Comparison of ENCODE assay signal across 21 cellular contexts in genomic region chr1:57158660-57159059, GRCh38.
DNase-seq lines count a peak whose midpoint lies in the region; ATAC-seq, FAIRE-seq and TF ChIP-seq lines count a peak whose summit lies in the region.
"Had no signal": no experiment of that assay in that cellular context is flagged by ENCODE, and none has a peak within 500 bp of the region (broad histone marks: within the 10 kb centered on the region; RNA-seq: fewer than 3 reads in every experiment).

No MANE protein-coding gene starts in this region.

- H4K20me1 ChIP-seq in GM23338 (replicated peaks; ENCODE audit: insufficient read depth), result no peaks in the 10 kb centered on the region

- no peaks in the 10 kb centered on the region for H3K27me3 ChIP-seq in GM23338 (ENCODE audit: insufficient read depth)
- no peaks in the 10 kb centered on the region for H3K27me3 ChIP-seq in H7 (ENCODE audit: control insufficient read depth, insufficient read depth, low read length)
- H3K27me3 ChIP-seq: Peyer's patch had no signal

- H3K4me1 Mint-ChIP-seq in GM23338, result peaks cover 62% of the 10 kb centered on the region
- H3K4me1 Mint-ChIP-seq in T-helper 17 cell, result peaks cover 14% of the 10 kb centered on the region

- no peak overlapping the region for H2AFZ ChIP-seq in GM23338

- H3K36me3 Mint-ChIP-seq in GM23338 (ENCODE audit: low read depth), result no peaks in the 10 kb centered on the region
- peaks cover 2% of the 10 kb centered on the region for H3K36me3 Mint-ChIP-seq in T-helper 17 cell (ENCODE audit: low read depth)
- H3K36me3 Mint-ChIP-seq: CD8-positive, alpha-beta memory T cell had no signal

- H3K4me1 ChIP-seq in GM23338 (ENCODE audit: insufficient read depth), result peaks cover 48% of the 10 kb centered on the region

- H3K4me3 ChIP-seq in AG10803 (ENCODE audit: low read length) (no peak overlapping the region), GM23338 (no peak overlapping the region), H7 (ENCODE audit: insufficient read depth, low read depth, low read length) (no peak overlapping the region)
- H3K4me3 ChIP-seq: GM12878, Peyer's patch had no signal

- H3K36me3 ChIP-seq in GM23338 (ENCODE audit: insufficient read depth) (no peaks in the 10 kb centered on the region), H7 (replicated peaks; ENCODE audit: control insufficient read depth, insufficient read depth, low read length) (no peaks in the 10 kb centered on the region; the same call in 1 of the 2 replicates)
- H3K36me3 ChIP-seq: Peyer's patch had no signal

- peak; percentile 77 for FAIRE-seq in islet of Langerhans (lab: Jason Lieb, UNC)
- FAIRE-seq: D721Med, GM12878 had no signal

- no peak overlapping the region for H3K27ac ChIP-seq in GM23338 (ENCODE audit: low read depth)
- H3K27ac ChIP-seq: C4-2B had no signal

- TF ChIP-seq CTCF in AG10803 (conservative IDR thresholded peaks at IDR 0.05; ENCODE audit: low read length) (no peak), GM23338 (conservative IDR thresholded peaks at IDR 0.05; ENCODE audit: low read depth in 2 of 2) (no peak)

- H3K27ac Mint-ChIP-seq in GM23338 (peak overlapping the region; percentile 15; the same call in 1 of the 2 replicates), T-helper 17 cell (peak overlapping the region; percentile 0)
- H3K27ac Mint-ChIP-seq: CD8-positive, alpha-beta memory T cell had no signal

- no peak overlapping the region for H3K4me3 Mint-ChIP-seq in GM23338
- no peak overlapping the region for H3K4me3 Mint-ChIP-seq in T-helper 17 cell
- H3K4me3 Mint-ChIP-seq: CD8-positive, alpha-beta memory T cell had no signal

- H3K9me3 ChIP-seq in T-helper 17 cell (ENCODE audit: control insufficient read depth, low read length, poor library complexity, severe bottlenecking), result no peaks in the 10 kb centered on the region
- H3K9me3 ChIP-seq: Peyer's patch had no signal

- peaks cover 3% of the 10 kb centered on the region for H3K27me3 Mint-ChIP-seq in GM23338 (ENCODE audit: insufficient read depth, low read depth, poor library complexity)
- H3K27me3 Mint-ChIP-seq in T-helper 17 cell, result no peaks in the 10 kb centered on the region

- peaks cover 3% of the 10 kb centered on the region; the same call in 1 of the 3 replicates for H3K9me3 Mint-ChIP-seq in GM23338

- no peaks in the 10 kb centered on the region for H3K79me2 ChIP-seq in GM23338 (replicated peaks; ENCODE audit: insufficient read depth)

- DNase-seq in AG10803 (ENCODE audit: low read depth), result peak; percentile 52
- no peak for DNase-seq in GM23338 (ENCODE audit: low spot score)
- no peak for DNase-seq in T-helper 17 cell
- DNase-seq in hippocampal formation (lab: John Stamatoyannopoulos, UW), result no peak
- DNase-seq in activated CD4-positive, alpha-beta T cell treated with anti-CD3 and anti-CD28 coated beads for 48 hours, result no peak
- no peak for DNase-seq in H7
- DNase-seq: ACHN; CD8-positive, alpha-beta memory T cell; DMS79; HCEC 1CT; Kasumi-1; NCI-H1417 treated with DMSO at 0.1 percent for 48 hours; NCI-H2029; NCI-H2227 treated with DMSO at 0.1 percent for 48 hours; NCI-H510A; NCI-H748 treated with DMSO at 0.1 percent for 48 hours; Peyer's patch had no signal

- H3F3A ChIP-seq in GM23338 (replicated peaks; ENCODE audit: low read depth), result no peaks in the 10 kb centered on the region

- peak overlapping the region; percentile 18 for H3K4me2 ChIP-seq in GM23338

- ATAC-seq in GM23338 (no peak), T-helper 17 cell (no peak)

- H3K9me2 ChIP-seq in GM23338 (ENCODE audit: insufficient read depth), result no peaks in the 10 kb centered on the region; the same call in none of the 2 replicates

TF ChIP-seq in GM23338, 12 proteins besides CTCF, POLR2A, EP300 and RAD21 (continues in another document):
- TF ChIP-seq POLR2AphosphoS5 (IDR thresholded peaks at IDR 0.05; ENCODE audit: low read depth) (no peak), EZH2 (IDR thresholded peaks at IDR 0.05; ENCODE audit: low read depth, unreplicated experiment) (no peak), EZH2phosphoT487 (IDR thresholded peaks at IDR 0.05; ENCODE audit: unreplicated experiment) (no peak), ETS1 (IDR thresholded peaks at IDR 0.05) (no peak), JUNB (IDR thresholded peaks at IDR 0.05; ENCODE audit: unreplicated experiment) (no peak), STAT1 (IDR thresholded peaks at IDR 0.05; ENCODE audit: unreplicated experiment) (no peak), REST (IDR thresholded peaks at IDR 0.05; ENCODE audit: unreplicated experiment) (no peak)
